ENCODE assay signal across 1 cellular context in the genomic region with DNA sequence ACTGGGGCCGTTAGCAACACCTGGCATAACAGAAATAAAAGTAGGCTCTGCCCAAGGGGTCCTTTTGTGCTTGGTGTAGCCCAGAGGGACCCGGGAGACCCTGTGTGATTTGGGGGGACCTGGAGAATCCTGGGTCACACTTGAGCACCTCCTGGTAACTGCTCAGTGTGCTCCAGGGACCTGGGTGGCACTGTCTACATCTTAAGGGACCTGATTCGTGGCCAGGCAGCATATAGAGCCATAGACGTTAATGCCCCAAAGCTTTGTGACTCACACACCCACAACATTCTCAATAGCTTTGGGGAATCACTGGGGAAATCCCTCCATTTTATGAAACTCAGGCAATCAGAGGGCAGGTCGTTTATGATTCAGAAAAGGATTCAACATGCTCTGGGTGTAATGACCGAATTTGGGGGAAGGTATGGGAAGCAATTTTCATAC.
TF ChIP-seq lines count a peak whose summit lies in the region.

No MANE protein-coding gene starts in this region.

TF ChIP-seq in WTC11, 78 proteins besides CTCF, POLR2A, EP300 and RAD21 (continued from another document):
- TF ChIP-seq MYBL2 (CRISPR knock-in tag; IDR thresholded peaks at IDR 0.05) (no peak), FOXP1 (CRISPR knock-in tag; IDR thresholded peaks at IDR 0.05; ENCODE audit: borderline replicate concordance) (no peak), KAT7 (CRISPR knock-in tag; IDR thresholded peaks at IDR 0.05; ENCODE audit: borderline replicate concordance) (no peak), ZNF232 (CRISPR knock-in tag; IDR thresholded peaks at IDR 0.05) (no peak), CREB1 (CRISPR knock-in tag; IDR thresholded peaks at IDR 0.05) (no peak), RORB (CRISPR knock-in tag; IDR thresholded peaks at IDR 0.05) (no peak), NR3C1 (CRISPR knock-in tag; conservative IDR thresholded peaks at IDR 0.05; ENCODE audit: low read depth) (no peak), ZBTB21 (CRISPR knock-in tag; IDR thresholded peaks at IDR 0.05; ENCODE audit: borderline replicate concordance) (no peak)
- TF ChIP-seq, protein P1, sequence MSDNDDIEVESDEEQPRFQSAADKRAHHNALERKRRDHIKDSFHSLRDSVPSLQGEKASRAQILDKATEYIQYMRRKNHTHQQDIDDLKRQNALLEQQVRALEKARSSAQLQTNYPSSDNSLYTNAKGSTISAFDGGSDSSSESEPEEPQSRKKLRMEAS (CRISPR knock-in tag; IDR thresholded peaks at IDR 0.05) = no peak
- TF ChIP-seq, protein P2, sequence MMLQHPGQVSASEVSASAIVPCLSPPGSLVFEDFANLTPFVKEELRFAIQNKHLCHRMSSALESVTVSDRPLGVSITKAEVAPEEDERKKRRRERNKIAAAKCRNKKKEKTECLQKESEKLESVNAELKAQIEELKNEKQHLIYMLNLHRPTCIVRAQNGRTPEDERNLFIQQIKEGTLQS (CRISPR knock-in tag; conservative IDR thresholded peaks at IDR 0.05) = no peak
- TF ChIP-seq, protein P3, sequence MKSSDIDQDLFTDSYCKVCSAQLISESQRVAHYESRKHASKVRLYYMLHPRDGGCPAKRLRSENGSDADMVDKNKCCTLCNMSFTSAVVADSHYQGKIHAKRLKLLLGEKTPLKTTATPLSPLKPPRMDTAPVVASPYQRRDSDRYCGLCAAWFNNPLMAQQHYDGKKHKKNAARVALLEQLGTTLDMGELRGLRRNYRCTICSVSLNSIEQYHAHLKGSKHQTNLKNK (CRISPR knock-in tag; IDR thresholded peaks at IDR 0.05) = no peak
